Comparison of ENCODE assay signal across 8 cellular contexts in genomic region chr9:133030317-133031129, GRCh38. TPM values are rescaled to one million over a fixed set of nuclear protein-coding genes. Genes with fewer than 3 reads are reported as not detected.
A peak's percentile ranks its signal among the peaks of the same experiment; 100 is the strongest.
DNase-seq lines count a peak whose midpoint lies in the region; ATAC-seq, FAIRE-seq and TF ChIP-seq lines count a peak whose summit lies in the region.

GTF3C5 (plus strand) TSS chr9:133030997; CDS start chr9:133031012, 15 bp downstream.

- peak within 1 kb of the TSS; percentile 95 to 97 for H3K4me2 ChIP-seq in H1 (ENCODE audit: insufficient read depth in 1 of 2, low read depth in 2 of 2, low read length in 2 of 2)

- peak within 1 kb of the TSS; percentile 86 for H2AK5ac ChIP-seq in H1 (ENCODE audit: low read depth, low read length)

- H2BK120ac ChIP-seq in H1 (replicated peaks; ENCODE audit: low read depth, low read length) = no peak within 1 kb of the TSS

- H4K20me1 ChIP-seq in H1 (replicated peaks in 1 of 2; ENCODE audit: control insufficient read depth in 1 of 2, insufficient read depth in 2 of 2, low read length in 2 of 2) = peaks cover 5 to 15% of the 10 kb centered on the region in 2 experiments

- H3K4me3 Mint-ChIP-seq in memory B cell = peak within 1 kb of the TSS; percentile 96

- no peak for TF ChIP-seq CTCF in H1 (IDR thresholded peaks at IDR 0.05; ENCODE audit: control extremely low read depth in 1 of 3, insufficient read depth in 1 of 3, low read depth in 1 of 3, low read length in 3 of 3)

- no peak within 1 kb of the TSS for H2BK12ac ChIP-seq in H1 (ENCODE audit: low read depth, low read length)

- H2BK5ac ChIP-seq in H1 (ENCODE audit: low read depth, low read length) = peak within 1 kb of the TSS; percentile 86

- WGBS in H1 (ENCODE audit: extremely low coverage in 1 of 2, insufficient coverage in 1 of 2, insufficient read length in 1 of 2, insufficient replicate concordance in 2 of 2, low coverage in 1 of 2, low lambda C conversion rate in 2 of 2, missing lambda C conversion rate in 1 of 2), 2 experiments = 2% methylated on average over 51 of the region's 63 CpGs; no CpG with 5 or more reads in 1 of the 2 experiments

- peak within 1 kb of the TSS; percentile 92 to 99 (median 94) for H3K9ac ChIP-seq in H1 (replicated peaks in 1 of 4; ENCODE audit: extremely low read depth in 1 of 4, low read depth in 3 of 4, low read length in 3 of 4)

- H3K4me3 ChIP-seq in H1 (ENCODE audit: extremely low read depth in 1 of 4, insufficient read depth in 2 of 4, low read depth in 3 of 4, low read length in 4 of 4) = peak within 1 kb of the TSS; percentile 95 to 99 (median 98)

- H3K23me2 ChIP-seq in H1 (ENCODE audit: low read depth, low read length) = peaks cover 8% of the 10 kb centered on the region; the same call in 1 of the 2 replicates

- peaks cover 23% of the 10 kb centered on the region for H3K79me1 ChIP-seq in H1 (ENCODE audit: low read depth, low read length)

- no peak within 1 kb of the TSS for H3K4ac ChIP-seq in H1 (replicated peaks; ENCODE audit: insufficient read length, low read depth, low read length)

- H3K4me1 Mint-ChIP-seq in memory B cell = peaks cover 23% of the 10 kb centered on the region

- H2BK15ac ChIP-seq in H1 (ENCODE audit: low read length) = no peak within 1 kb of the TSS

- no peak within 1 kb of the TSS for H3K14ac ChIP-seq in H1 (ENCODE audit: insufficient read length)

- H3K23ac ChIP-seq in H1 (ENCODE audit: insufficient read length) = no peak within 1 kb of the TSS

- H3K9me3 Mint-ChIP-seq in memory B cell = no peaks in the 10 kb centered on the region

- peak within 1 kb of the TSS; percentile 77 for H3K56ac ChIP-seq in H1 (replicated peaks; ENCODE audit: insufficient read length, low read depth, low read length)

- peak within 1 kb of the TSS; percentile 87 for H3K27ac ChIP-seq in H1 (ENCODE audit: low read depth, low read length)

- H3K79me2 ChIP-seq in H1 (ENCODE audit: control insufficient read depth in 1 of 2, insufficient read depth in 2 of 2, low read length in 2 of 2) = peaks cover 27 to 49% of the 10 kb centered on the region in 2 experiments

- DNase-seq in COLO829 (ENCODE audit: low spot score) (peak; percentile 100), HTR-8/SVneo (ENCODE audit: insufficient read length, low spot score) (peak; percentile 97), NOMO-1 treated with dmso at 0.1 percent for 144 hours (lab: John Stamatoyannopoulos, UW; ENCODE audit: unreplicated experiment) (peak; percentile 99), H1 (ENCODE audit: low read depth in 1 of 2, low spot score in 2 of 2) (peak; percentile 89 to 91), memory B cell (ENCODE audit: low spot score in 2 of 2) (peak; percentile 80 to 90)
- peak; percentile 70 to 80 (median 72) for DNase-seq in activated CD8-positive, alpha-beta memory T cell treated with anti-CD3 and anti-CD28 coated beads for 48 hours (ENCODE audit: low read depth in 2 of 3, low spot score in 2 of 3)
- peak; percentile 83 for DNase-seq in stimulated activated CD8-positive, alpha-beta memory T cell treated with anti-CD3 and anti-CD28 coated beads, Interleukin-12 subunit alpha, Interleukin-12 subunit beta, amount 100 ng/mL, for 24 hours (ENCODE audit: extremely low read depth)

- peak within 1 kb of the TSS; percentile 82 for H4K91ac ChIP-seq in H1 (replicated peaks; ENCODE audit: insufficient read length, low read length)

- no peak within 1 kb of the TSS for H2BK20ac ChIP-seq in H1 (ENCODE audit: low read length)

- H3K9me3 ChIP-seq in H1 (ENCODE audit: insufficient read depth in 2 of 2, low read depth in 1 of 2, low read length in 1 of 2) = no peaks in the 10 kb centered on the region

- ATAC-seq in GM21367 (IDR thresholded peaks at IDR 0.05; ENCODE audit: unreplicated experiment) (peak; percentile 90), memory B cell (ENCODE audit: low read depth) (peak; percentile 93)

- peak; percentile 13 for FAIRE-seq in HTR-8/SVneo (lab: Jason Lieb, UNC)
- peak; percentile 96 for FAIRE-seq in H1 (lab: Jason Lieb, UNC)

- peak within 1 kb of the TSS; percentile 93 for H3K27ac Mint-ChIP-seq in memory B cell

- peaks cover 0 to 5% (median 0%) of the 10 kb centered on the region in 4 experiments; a peak in 1 of 8 replicates for H3K36me3 ChIP-seq in H1 (ENCODE audit: control insufficient read depth in 2 of 4, insufficient read depth in 4 of 4, low read length in 3 of 4)

- H3K36me3 Mint-ChIP-seq in memory B cell = no peaks in the 10 kb centered on the region

- peak in 1 of 2 experiments; percentile 42; a peak in 1 of 3 replicates for TF ChIP-seq EP300 in H1 (IDR thresholded peaks at IDR 0.05; ENCODE audit: borderline replicate concordance in 1 of 2, low read depth in 2 of 2, low read length in 2 of 2)

- no peak; a peak in 1 of 4 replicates for TF ChIP-seq RAD21 in H1 (IDR thresholded peaks at IDR 0.05 in 1 of 2, conservative IDR thresholded peaks at IDR 0.05 in 1 of 2; ENCODE audit: low read depth in 2 of 2, low read length in 2 of 2)

- no peaks in the 10 kb centered on the region for H3K27me3 Mint-ChIP-seq in memory B cell

- TF ChIP-seq POLR2A in H1 (IDR thresholded peaks at IDR 0.05; ENCODE audit: control extremely low read depth in 1 of 2, low read depth in 2 of 2, low read length in 2 of 2) = peak; percentile 61 to 72; a peak in 2 of 3 replicates

- no peaks in the 10 kb centered on the region; a peak in 1 of 7 replicates for H3K27me3 ChIP-seq in H1 (replicated peaks in 1 of 4; ENCODE audit: control insufficient read depth in 3 of 4, extremely low read depth in 1 of 4, insufficient read depth in 3 of 4, low read length in 3 of 4)

- peak within 1 kb of the TSS; percentile 82 for H4K5ac ChIP-seq in H1 (ENCODE audit: insufficient read length, low read depth, low read length)

- peak within 1 kb of the TSS; percentile 46; the same call in 1 of the 2 replicates for H2AFZ ChIP-seq in H1 (ENCODE audit: low read length)

- peak within 1 kb of the TSS; percentile 95 for H3K18ac ChIP-seq in H1 (ENCODE audit: extremely low read depth, low read length)

- CTCF ChIA-PET in H1 (lab: Charles Lee; ENCODE audit: partially characterized antibody) = interaction anchor here (0.6 to 6.9 kb wide), 8 partner anchors 8 to 117 kb away, joined by 3 to 44 read pairs (median 4); no protein-coding TSS in a partner anchor

- peaks cover 2 to 10% (median 5%) of the 10 kb centered on the region in 4 experiments; a peak in 6 of 7 replicates for H3K4me1 ChIP-seq in H1 (replicated peaks in 1 of 4; ENCODE audit: control insufficient read depth in 3 of 4, insufficient read depth in 4 of 4, low read length in 3 of 4)

- H4K8ac ChIP-seq in H1 (ENCODE audit: extremely low read depth, insufficient read depth, low read length) = peak within 1 kb of the TSS; percentile 96

- POLR2A ChIA-PET in H1 (lab: Charles Lee; ENCODE audit: partially characterized antibody) = interaction anchor here (0.7 to 2.3 kb wide), 17 partner anchors 8 to 337 kb away, joined by 3 to 17 read pairs (median 3); no protein-coding TSS in a partner anchor

TF ChIP-seq in H1, 55 proteins besides CTCF, POLR2A, EP300 and RAD21 (continues in another document):
- peak; percentile 85 for TF ChIP-seq GABPA (IDR thresholded peaks at IDR 0.05; ENCODE audit: borderline replicate concordance, insufficient read depth, low read length)
- TF ChIP-seq EZH2 (IDR thresholded peaks at IDR 0.05; ENCODE audit: low read depth, low read length, severe bottlenecking) = no peak
- no peak for TF ChIP-seq CEBPB (IDR thresholded peaks at IDR 0.05; ENCODE audit: low read depth, low read length)
- TF ChIP-seq YY1 (IDR thresholded peaks at IDR 0.05; ENCODE audit: low read depth, low read length) = peak; percentile 93
- TF ChIP-seq KDM4A (IDR thresholded peaks at IDR 0.05; ENCODE audit: low read depth, low read length, severe bottlenecking) = peak; percentile 71
- TF ChIP-seq TAF7 (optimal IDR thresholded peaks at IDR 0.05; ENCODE audit: borderline replicate concordance, low read depth, low read length) = peak; percentile 99
- no peak for TF ChIP-seq ZNF274 (IDR thresholded peaks at IDR 0.05; ENCODE audit: borderline replicate concordance, extremely low read depth, low read length)
- TF ChIP-seq SRF (IDR thresholded peaks at IDR 0.05; ENCODE audit: low read depth, low read length) = 0 out of 2 replicates have a peak, but pooled peaks have one; percentile 36
- TF ChIP-seq POLR2AphosphoS5 (IDR thresholded peaks at IDR 0.05; ENCODE audit: low read depth, low read length) = peak; percentile 92
- 0 out of 2 replicates have a peak, but pooled peaks have one; percentile 25 for TF ChIP-seq ATF2 (IDR thresholded peaks at IDR 0.05; ENCODE audit: low read length)
- peak; percentile 99 for TF ChIP-seq KDM5A (IDR thresholded peaks at IDR 0.05; ENCODE audit: low read length)
- TF ChIP-seq CHD1 (IDR thresholded peaks at IDR 0.05; ENCODE audit: low read depth, low read length) = no peak
- TF ChIP-seq POU5F1 (IDR thresholded peaks at IDR 0.05; ENCODE audit: low read depth, low read length) = no peak
- peak; percentile 48; the same call in 1 of the 2 replicates for TF ChIP-seq CHD2 (IDR thresholded peaks at IDR 0.05; ENCODE audit: low read length)
- TF ChIP-seq SP1 (IDR thresholded peaks at IDR 0.05; ENCODE audit: low read depth, low read length) = peak; percentile 95
- TF ChIP-seq SP2 (IDR thresholded peaks at IDR 0.05; ENCODE audit: low read length) = peak; percentile 70
- TF ChIP-seq SUZ12 (IDR thresholded peaks at IDR 0.05; ENCODE audit: low read length) = no peak
- TF ChIP-seq TAF1 (IDR thresholded peaks at IDR 0.05; ENCODE audit: low read depth, low read length) = peak; percentile 100

RNA-seq across cellular contexts. Expression of gene GTF3C5, which starts in this region (rescaled TPM):
- total RNA-seq in H1 (2021; fragmentation: NEBNext Ultra II Directional; extraction: Animal tissue kit (Norgen Biotek cat#: 25700)) = 87.1 and 89.4 TPM in 2 replicates
- 78.7 and 104 TPM in 2 replicates for polyA plus RNA-seq in H1 (2011; rRNA removed)
- polyA plus RNA-seq in H1 (2011; cell fraction: cytosol; rRNA removed) = 96.0 TPM
- polyA plus RNA-seq in H1 (2011; cell fraction: nucleus; rRNA removed) = 171 TPM
- 72.1 to 92.5 TPM (median 89.8 TPM) in 4 replicates for polyA plus RNA-seq in H1 (2012, experiment 1 of 2)
- 73.5 TPM for polyA plus RNA-seq in H1 (2012, experiment 2 of 2)
- polyA plus RNA-seq in H1 (2013, experiment 1 of 2) = 50.2 TPM
- polyA plus RNA-seq in H1 (2013, experiment 2 of 2) = 50.0 TPM
- 70.6 and 79.9 TPM in 2 replicates for polyA minus RNA-seq in H1 (2011; rRNA and poly(A)+ RNA removed)
- polyA minus RNA-seq in H1 (2011; cell fraction: cytosol; rRNA and poly(A)+ RNA removed) = 53.6 TPM
- polyA minus RNA-seq in H1 (2011; cell fraction: nucleus; rRNA and poly(A)+ RNA removed) = 61.2 TPM

Comparison
In these comparisons a context has a peak if more than half of its experiments do, and no peak if none do; other contexts are left out.
1. Peak in every context shown above with its lines: DNase-seq, ATAC-seq, H3K4me3 ChIP-seq and H3K27ac ChIP-seq.